Comparison of ENCODE assay signal across 7 cellular contexts in genomic region chr3:153159771-153160397, GRCh38. TPM values are rescaled to one million over a fixed set of nuclear protein-coding genes. Genes with fewer than 3 reads are reported as not detected.
DNase-seq lines count a peak whose midpoint lies in the region; ATAC-seq, FAIRE-seq and TF ChIP-seq lines count a peak whose summit lies in the region.

No MANE protein-coding gene starts in this region.

- H3K9me3 Mint-ChIP-seq in activated naive CD8-positive, alpha-beta T cell treated with anti-CD3 and anti-CD28 coated beads for 36 hours = no peaks in the 10 kb centered on the region
- H3K9me3 Mint-ChIP-seq in immature natural killer cell = peaks cover 0 to 2% (median 0%) of the 10 kb centered on the region in 6 donors

- H3K4me3 ChIP-seq in HUES48 (ENCODE audit: low read depth, low read length) (peak overlapping the region; percentile 82), stomach (peak overlapping the region; percentile 67 to 92 (median 88))

- peak overlapping the region; percentile 20 for H3K27ac Mint-ChIP-seq in activated naive CD8-positive, alpha-beta T cell treated with anti-CD3 and anti-CD28 coated beads for 36 hours
- peak overlapping the region; percentile 96 to 98 (median 96) for H3K27ac Mint-ChIP-seq in immature natural killer cell

- H3K9ac ChIP-seq in HUES48 (ENCODE audit: low read depth, low read length) = peak overlapping the region; percentile 26

- H3K4me1 ChIP-seq in HUES48 (ENCODE audit: control insufficient read depth, insufficient read depth, low read length) = peaks cover 11% of the 10 kb centered on the region
- peaks cover 12 to 32% (median 23%) of the 10 kb centered on the region in 4 donors for H3K4me1 ChIP-seq in stomach

- no peak for TF ChIP-seq POLR2A in stomach (IDR thresholded peaks at IDR 0.05)

- peak overlapping the region; percentile 93 for H3K27ac ChIP-seq in HUES48 (ENCODE audit: low read depth, low read length)
- H3K27ac ChIP-seq in stomach = peak overlapping the region; percentile 87 to 99 (median 94)

- ATAC-seq in HG02870 (IDR thresholded peaks at IDR 0.05; ENCODE audit: unreplicated experiment) = no peak

- no peaks in the 10 kb centered on the region for H3K27me3 Mint-ChIP-seq in activated naive CD8-positive, alpha-beta T cell treated with anti-CD3 and anti-CD28 coated beads for 36 hours
- H3K27me3 Mint-ChIP-seq in immature natural killer cell (ENCODE audit: low read depth in 3 of 3) = peaks cover 18 to 32% (median 27%) of the 10 kb centered on the region in 3 donors

- H3K4me1 Mint-ChIP-seq in activated naive CD8-positive, alpha-beta T cell treated with anti-CD3 and anti-CD28 coated beads for 36 hours = peaks cover 16% of the 10 kb centered on the region
- H3K4me1 Mint-ChIP-seq in immature natural killer cell = peaks cover 23 to 31% of the 10 kb centered on the region in 2 donors

- H3K9me3 ChIP-seq in HUES48 (ENCODE audit: control insufficient read depth, insufficient read depth, low read length) (no peaks in the 10 kb centered on the region), stomach (no peaks in the 10 kb centered on the region)

- no peak for DNase-seq in activated naive CD8-positive, alpha-beta T cell treated with anti-CD3 and anti-CD28 coated beads for 36 hours
- DNase-seq in immature natural killer cell (no peak), stomach (no peak), RCC 7860 (ENCODE audit: low spot score) (no peak), GOT3 (lab: John Stamatoyannopoulos, UW) (no peak)

- no peak for FAIRE-seq in RCC 7860 (lab: Jason Lieb, UNC)

- H3K36me3 ChIP-seq in HUES48 (ENCODE audit: control insufficient read depth, insufficient read depth, low read length) (no peaks in the 10 kb centered on the region; the same call in 1 of the 2 replicates), stomach (no peaks in the 10 kb centered on the region)

- 65 to 78% (median 75%) methylated on average over 9 of the region's 9 CpGs for WGBS in stomach, 5 donors

- no peak for TF ChIP-seq EP300 in stomach (IDR thresholded peaks at IDR 0.05)

- peaks cover 3% of the 10 kb centered on the region for H3K36me3 Mint-ChIP-seq in activated naive CD8-positive, alpha-beta T cell treated with anti-CD3 and anti-CD28 coated beads for 36 hours
- peaks cover 0 to 3% (median 0%) of the 10 kb centered on the region in 3 donors for H3K36me3 Mint-ChIP-seq in immature natural killer cell

- peaks cover 6% of the 10 kb centered on the region; the same call in 1 of the 2 replicates for H3K27me3 ChIP-seq in HUES48 (ENCODE audit: control insufficient read depth, insufficient read depth, low read length)
- H3K27me3 ChIP-seq in stomach = no peaks in the 10 kb centered on the region

- intact Hi-C loops in stomach (cut with DNase I; ENCODE audit: low total_unique reads) = no loop called here

- no peak for TF ChIP-seq CTCF in stomach (IDR thresholded peaks at IDR 0.05)

- peak overlapping the region; percentile 96 for H3K4me3 Mint-ChIP-seq in activated naive CD8-positive, alpha-beta T cell treated with anti-CD3 and anti-CD28 coated beads for 36 hours
- peak overlapping the region; percentile 83 to 100 (median 97) for H3K4me3 Mint-ChIP-seq in immature natural killer cell

RNA-seq across cellular contexts. Expression of gene RAP2B, which starts 2.1 kb away (rescaled TPM):
- 10 to 100 TPM; 12.4 to 12.7 TPM for total RNA-seq in activated naive CD8-positive, alpha-beta T cell treated with anti-CD3 and anti-CD28 coated beads for 36 hours
- polyA plus RNA-seq in immature natural killer cell = 10 to 100 TPM; 15.9 to 29.8 (median 23.2) TPM
- 10 to 100 TPM in 4 of 5 donors, 1 to 10 TPM in 1; 1.2 to 30.7 (median 22.2) TPM for total RNA-seq in stomach
- 1 to 10 TPM; 4.7 to 9.9 (median 4.9) TPM for polyA plus RNA-seq in stomach
